24 cellular contexts compared by ENCODE assay signal in the genomic region with DNA sequence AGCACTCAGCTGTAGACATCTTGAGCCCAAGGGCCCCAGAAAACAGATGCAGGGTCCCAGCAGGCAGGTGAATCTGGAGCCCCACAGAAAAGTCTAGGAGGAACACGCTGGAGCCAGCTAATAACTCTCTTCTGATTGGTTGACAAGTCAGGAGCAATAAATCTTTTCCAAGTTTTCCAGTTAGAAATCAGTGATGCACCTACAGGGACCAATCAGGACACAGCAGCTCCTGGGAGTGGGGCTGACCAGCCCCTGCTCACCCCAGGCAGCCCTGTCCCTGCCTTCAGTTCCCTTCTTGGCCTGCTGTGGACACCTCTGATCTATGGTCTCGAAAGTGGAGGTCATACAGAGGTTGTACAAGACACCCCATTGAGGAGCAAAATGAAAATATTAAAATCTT.
DNase-seq lines count a peak whose midpoint lies in the region; ATAC-seq and TF ChIP-seq lines count a peak whose summit lies in the region.
"Had no signal": no experiment of that assay in that cellular context is flagged by ENCODE, and none has a peak within 500 bp of the region (broad histone marks: within the 10 kb centered on the region; RNA-seq: fewer than 3 reads in every experiment).

No MANE protein-coding gene starts in this region.

- no peak for TF ChIP-seq RAD21 in IMR-90 (IDR thresholded peaks at IDR 0.05; ENCODE audit: low read length)

- dilution Hi-C loops in IMR-90 (cut with HindIII; ENCODE audit: low sequenced_read_pairs, unreplicated experiment): no loop called here

- 86% methylated on average over 1 of the region's 2 CpGs; no CpG with 5 or more reads in 1 of the 2 experiments for WGBS in IMR-90 (ENCODE audit: extremely low coverage in 2 of 2, insufficient read length in 1 of 2), 2 experiments

- H2BK120ac ChIP-seq in IMR-90 (ENCODE audit: low read depth, low read length): no peak overlapping the region

- H3K4me2 ChIP-seq in IMR-90 (ENCODE audit: low read depth, low read length): no peak overlapping the region
- H3K4me2 ChIP-seq: A549; BLaER1 treated with 17β-estradiol and CSF1 and Interleukin-3, amounts not matched to agents 10 nM and 100 nM had no signal

- no peak overlapping the region for H3K9ac ChIP-seq in IMR-90 (ENCODE audit: low read depth, low read length)
- H3K9ac ChIP-seq: BLaER1 treated with 17β-estradiol and CSF1 and Interleukin-3, amounts not matched to agents 10 nM and 100 nM had no signal

- H3K27ac ChIP-seq in IMR-90 (ENCODE audit: insufficient read depth, low read length): no peak overlapping the region
- H3K27ac ChIP-seq: 22Rv1; A549; BLaER1 treated with 17β-estradiol and CSF1 and Interleukin-3, amounts not matched to agents 10 nM and 100 nM had no signal

- H2BK20ac ChIP-seq in IMR-90 (ENCODE audit: low read depth, low read length): no peak overlapping the region

- H3K4me1 ChIP-seq in IMR-90 (ENCODE audit: control insufficient read depth, insufficient read depth, low read length): peaks cover 9% of the 10 kb centered on the region; the same call in 1 of the 2 replicates
- H3K4me1 ChIP-seq: A549, BE2C had no signal

- peak; percentile 44 for DNase-seq in activated effector memory CD4-positive, alpha-beta T cell treated with anti-CD3 and anti-CD28 coated beads, Interleukin-2, amount 50 U/mL, for 16 hours
- DNase-seq in activated effector memory CD4-positive, alpha-beta T cell treated with Interleukin-2 at 50 U/mL for 16 hours: no peak
- peak; percentile 8 for DNase-seq in A172 (ENCODE audit: low spot score)
- DNase-seq in IMR-90: no peak
- DNase-seq in posterior vena cava (ENCODE audit: low spot score): peak; percentile 57
- no peak for DNase-seq in activated CD8-positive, alpha-beta memory T cell treated with anti-CD3 and anti-CD28 coated beads, Interleukin-2, amount 50 U/mL, for 48 hours
- DNase-seq in NCI-H226: no peak
- DNase-seq: ACHN; AML-193; BE2C; CD4-positive, alpha-beta T cell; CD8-positive, alpha-beta memory T cell; DMS 273 treated with DMSO at 0.1 percent for 48 hours; DMS79; EL; GDM1; GOT3; HCEC 1CT; HFFc6 had no signal

- H3K27me3 ChIP-seq in IMR-90 (ENCODE audit: control insufficient read depth, insufficient read depth, low read length): no peaks in the 10 kb centered on the region; the same call in 1 of the 2 replicates
- H3K27me3 ChIP-seq: BE2C; BLaER1 treated with 17β-estradiol and CSF1 and Interleukin-3, amounts not matched to agents 10 nM and 100 nM had no signal

- H2AFZ ChIP-seq in IMR-90 (replicated peaks; ENCODE audit: low read length, poor library complexity): no peak overlapping the region

- no peak overlapping the region for H3K23ac ChIP-seq in IMR-90 (ENCODE audit: low read depth, low read length)

- no peak overlapping the region for H3K4me3 ChIP-seq in IMR-90 (ENCODE audit: insufficient read depth, low read depth, low read length)
- H3K4me3 ChIP-seq: A549; BLaER1 treated with 17β-estradiol and CSF1 and Interleukin-3, amounts not matched to agents 10 nM and 100 nM; GM12878 had no signal

- no peak overlapping the region for H2AK5ac ChIP-seq in IMR-90 (ENCODE audit: low read depth, low read length)

- no peak overlapping the region for H3K18ac ChIP-seq in IMR-90 (ENCODE audit: low read depth, low read length)

- CTCF ChIA-PET in IMR-90 (lab: Yijun Ruan, JAX): no interaction called here

- H3K9me1 ChIP-seq in IMR-90 (ENCODE audit: insufficient read depth, low read length): peaks cover 6% of the 10 kb centered on the region; the same call in 1 of the 2 replicates

- no peak overlapping the region for H4K5ac ChIP-seq in IMR-90 (ENCODE audit: low read depth, low read length)

- no peaks in the 10 kb centered on the region for H3K9me3 ChIP-seq in IMR-90 (ENCODE audit: control insufficient read depth, insufficient read depth, low read length)
- H3K9me3 ChIP-seq: A549, BE2C had no signal

- ATAC-seq in IMR-90 (ENCODE audit: low read depth): no peak
- ATAC-seq in HG03460 (IDR thresholded peaks at IDR 0.05; ENCODE audit: unreplicated experiment): no peak
- ATAC-seq: A549, GM12878 had no signal

- POLR2A ChIA-PET in IMR-90 (lab: Charles Lee; ENCODE audit: unreplicated experiment): no interaction called here

- no peaks in the 10 kb centered on the region for H3K36me3 ChIP-seq in IMR-90 (ENCODE audit: control insufficient read depth, insufficient read depth, low read length)
- H3K36me3 ChIP-seq: BE2C; BLaER1 treated with 17β-estradiol and CSF1 and Interleukin-3, amounts not matched to agents 10 nM and 100 nM had no signal

- TF ChIP-seq POLR2A in IMR-90 (IDR thresholded peaks at IDR 0.05; ENCODE audit: low read depth, low read length): no peak

- H2BK5ac ChIP-seq in IMR-90 (ENCODE audit: low read depth, low read length, poor library complexity, severe bottlenecking): no peak overlapping the region

- in situ Hi-C loops in IMR-90 (cut with MboI; ENCODE audit: low sequenced_read_pairs): no loop called here

- H2BK15ac ChIP-seq in IMR-90 (ENCODE audit: low read depth, low read length): no peak overlapping the region

- no TSS peak for BruUV-seq in IMR-90 (replicated peaks; lab: Mats Ljungman, UMichigan)

- no peak overlapping the region for H3K56ac ChIP-seq in IMR-90 (ENCODE audit: extremely low read depth, insufficient read depth, low read length)

- H4K8ac ChIP-seq in IMR-90 (ENCODE audit: low read depth in 2 of 2, low read length in 2 of 2): no peak overlapping the region

- no peak overlapping the region for H2AK9ac ChIP-seq in IMR-90 (replicated peaks; ENCODE audit: low read depth, low read length, poor library complexity)

- H4K20me1 ChIP-seq in IMR-90 (ENCODE audit: insufficient read depth, low read length): no peaks in the 10 kb centered on the region
- H4K20me1 ChIP-seq: BLaER1 treated with 17β-estradiol and CSF1 and Interleukin-3, amounts not matched to agents 10 nM and 100 nM had no signal

- H3K14ac ChIP-seq in IMR-90 (replicated peaks; ENCODE audit: low read depth, low read length): 0 out of 2 replicates have a peak overlapping the region, but pooled peaks have one; percentile 10

- H3K4ac ChIP-seq in IMR-90 (ENCODE audit: low read depth, low read length): no peak overlapping the region

- intact Hi-C loops in IMR-90 (cut with micrococcal nuclease): no loop called here
- intact Hi-C loops in posterior vena cava (cut with DNase I): no loop called here

- no peaks in the 10 kb centered on the region for H3K79me1 ChIP-seq in IMR-90 (ENCODE audit: low read depth in 1 of 2, low read length in 2 of 2)

- no peak overlapping the region for H4K91ac ChIP-seq in IMR-90 (ENCODE audit: insufficient read depth, low read depth, low read length)

- TF ChIP-seq CTCF in IMR-90 (conservative IDR thresholded peaks at IDR 0.05; ENCODE audit: low read depth, low read length): no peak

TF ChIP-seq in IMR-90, 13 proteins besides CTCF, POLR2A, EP300 and RAD21:
- TF ChIP-seq, protein P1, sequence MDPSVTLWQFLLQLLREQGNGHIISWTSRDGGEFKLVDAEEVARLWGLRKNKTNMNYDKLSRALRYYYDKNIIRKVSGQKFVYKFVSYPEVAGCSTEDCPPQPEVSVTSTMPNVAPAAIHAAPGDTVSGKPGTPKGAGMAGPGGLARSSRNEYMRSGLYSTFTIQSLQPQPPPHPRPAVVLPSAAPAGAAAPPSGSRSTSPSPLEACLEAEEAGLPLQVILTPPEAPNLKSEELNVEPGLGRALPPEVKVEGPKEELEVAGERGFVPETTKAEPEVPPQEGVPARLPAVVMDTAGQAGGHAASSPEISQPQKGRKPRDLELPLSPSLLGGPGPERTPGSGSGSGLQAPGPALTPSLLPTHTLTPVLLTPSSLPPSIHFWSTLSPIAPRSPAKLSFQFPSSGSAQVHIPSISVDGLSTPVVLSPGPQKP (IDR thresholded peaks at IDR 0.05; ENCODE audit: borderline replicate concordance, low read depth, low read length): no peak
- TF ChIP-seq SMC3 (IDR thresholded peaks at IDR 0.05; ENCODE audit: low read depth, low read length) (no peak), CEBPB (IDR thresholded peaks at IDR 0.05; ENCODE audit: low read depth, low read length) (no peak), BHLHE40 (IDR thresholded peaks at IDR 0.05; ENCODE audit: low read depth, low read length) (no peak), RFX5 (IDR thresholded peaks at IDR 0.05; ENCODE audit: low read depth, low read length) (no peak), CHD1 (IDR thresholded peaks at IDR 0.05; ENCODE audit: low read depth, low read length) (no peak), MAFK (IDR thresholded peaks at IDR 0.05; ENCODE audit: low read depth, low read length) (no peak), MXI1 (IDR thresholded peaks at IDR 0.05; ENCODE audit: borderline replicate concordance, low read depth, low read length) (no peak), RCOR1 (IDR thresholded peaks at IDR 0.05; ENCODE audit: insufficient replicate concordance, low read length) (no peak), MAZ (IDR thresholded peaks at IDR 0.05; ENCODE audit: borderline replicate concordance, low read depth, low read length) (no peak), NFE2L2 (IDR thresholded peaks at IDR 0.05; ENCODE audit: low read depth, low read length) (no peak), FOS (IDR thresholded peaks at IDR 0.05; ENCODE audit: low read depth, low read length) (no peak)
- TF ChIP-seq, protein P2, sequence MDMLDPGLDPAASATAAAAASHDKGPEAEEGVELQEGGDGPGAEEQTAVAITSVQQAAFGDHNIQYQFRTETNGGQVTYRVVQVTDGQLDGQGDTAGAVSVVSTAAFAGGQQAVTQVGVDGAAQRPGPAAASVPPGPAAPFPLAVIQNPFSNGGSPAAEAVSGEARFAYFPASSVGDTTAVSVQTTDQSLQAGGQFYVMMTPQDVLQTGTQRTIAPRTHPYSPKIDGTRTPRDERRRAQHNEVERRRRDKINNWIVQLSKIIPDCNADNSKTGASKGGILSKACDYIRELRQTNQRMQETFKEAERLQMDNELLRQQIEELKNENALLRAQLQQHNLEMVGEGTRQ (IDR thresholded peaks at IDR 0.05; ENCODE audit: low read depth, low read length): no peak

Comparison
In these comparisons a context has a peak if more than half of its experiments do, and no peak if none do; other contexts are left out.
1. DNase-seq: peak in activated effector memory CD4-positive, alpha-beta T cell treated with anti-CD3 and anti-CD28 coated beads, Interleukin-2, amount 50 U/mL, for 16 hours (single experiment), A172 (single experiment) and posterior vena cava (single experiment); none in activated effector memory CD4-positive, alpha-beta T cell treated with Interleukin-2 at 50 U/mL for 16 hours (single experiment), IMR-90 (single experiment), activated CD8-positive, alpha-beta memory T cell treated with anti-CD3 and anti-CD28 coated beads, Interleukin-2, amount 50 U/mL, for 48 hours (single experiment) and NCI-H226 (single experiment).